24 cellular contexts compared by ENCODE assay signal in genomic region chr2:16257725-16258028, GRCh38.
"Had no signal": no experiment of that assay in that cellular context is flagged by ENCODE, and none has a peak within 500 bp of the region (broad histone marks: within the 10 kb centered on the region; RNA-seq: fewer than 3 reads in every experiment).

No MANE protein-coding gene starts in this region.

- H3K27me3 Mint-ChIP-seq: activated CD4-positive, alpha-beta memory T cell treated with anti-CD3 and anti-CD28 coated beads for 36 hours had no signal

- H3K4me1 Mint-ChIP-seq: activated B cell treated with CpG ODN at 0.5 μM for 24 hours; activated CD4-positive, alpha-beta T cell treated with anti-CD3 and anti-CD28 coated beads, Interleukin-2, amount 10 ng/mL, durations not matched to agents 24 days and 14 days had no signal

- DNase-seq: activated B cell treated with CpG ODN at 0.5 μM for 24 hours; activated CD4-positive, alpha-beta memory T cell treated with anti-CD3 and anti-CD28 coated beads for 36 hours; activated CD4-positive, alpha-beta T cell treated with anti-CD3 and anti-CD28 coated beads for 1 hour; activated CD4-positive, alpha-beta T cell treated with anti-CD3 and anti-CD28 coated beads, Interleukin-2, amount 10 ng/mL, durations not matched to agents 24 days and 14 days; activated CD8-positive, alpha-beta memory T cell treated with anti-CD3 and anti-CD28 coated beads for 24 hours; activated effector memory CD4-positive, alpha-beta T cell treated with anti-CD3 and anti-CD28 coated beads, Interleukin-2, amount 50 U/mL, for 16 hours; activated naive CD4-positive, alpha-beta T cell treated with Interleukin-2 at 50 U/mL for 16 hours; activated naive CD8-positive, alpha-beta T cell treated with anti-CD3 and anti-CD28 coated beads, Interleukin-2, amount 50 U/mL, for 24 hours; activated T-cell treated with anti-CD3 and anti-CD28 coated beads, Interleukin-2, amount 50 U/mL, for 4 hours; amniotic stem cell; central memory CD4-positive, alpha-beta T cell; NCI-H1092; NCI-H1417; NCI-H2029; NCI-H2107; NCI-H345; NCI-H510A; NCI-H69; PC-3; SHP77; T1000 had no signal

- H3K36me3 ChIP-seq: ascending aorta had no signal

- H3K4me3 ChIP-seq: ascending aorta, body of pancreas had no signal

- H3K27me3 ChIP-seq: ascending aorta, body of pancreas had no signal

- ATAC-seq: activated naive CD8-positive, alpha-beta T cell treated with anti-CD3 and anti-CD28 coated beads, Interleukin-2, amount 50 U/mL, for 24 hours; body of pancreas; PC-3 had no signal

- H3K9me3 Mint-ChIP-seq: activated CD4-positive, alpha-beta memory T cell treated with anti-CD3 and anti-CD28 coated beads for 36 hours; activated CD4-positive, alpha-beta T cell treated with anti-CD3 and anti-CD28 coated beads, Interleukin-2, amount 10 ng/mL, durations not matched to agents 24 days and 14 days; activated naive CD4-positive, alpha-beta T cell treated with anti-CD3 and anti-CD28 coated beads, Interleukin-2, amount 50 U/mL, for 72 hours; activated naive CD8-positive, alpha-beta T cell treated with anti-CD3 and anti-CD28 coated beads, Interleukin-2, amount 50 U/mL, for 24 hours; activated T-cell treated with anti-CD3 and anti-CD28 coated beads, Interleukin-2, amount 50 U/mL, for 4 hours had no signal

- H3K27ac ChIP-seq: ascending aorta, body of pancreas had no signal

- H3K9me3 ChIP-seq: ascending aorta, body of pancreas had no signal

- H3K36me3 Mint-ChIP-seq: activated CD4-positive, alpha-beta memory T cell treated with anti-CD3 and anti-CD28 coated beads for 36 hours; activated naive CD4-positive, alpha-beta T cell treated with anti-CD3 and anti-CD28 coated beads, Interleukin-2, amount 50 U/mL, for 72 hours had no signal

- H3K27ac Mint-ChIP-seq: activated B cell treated with CpG ODN at 0.5 μM for 24 hours; activated CD4-positive, alpha-beta memory T cell treated with anti-CD3 and anti-CD28 coated beads for 36 hours; activated CD4-positive, alpha-beta T cell treated with anti-CD3 and anti-CD28 coated beads, Interleukin-2, amount 10 ng/mL, durations not matched to agents 24 days and 14 days; activated naive CD4-positive, alpha-beta T cell treated with anti-CD3 and anti-CD28 coated beads, Interleukin-2, amount 50 U/mL, for 72 hours; activated naive CD8-positive, alpha-beta T cell treated with anti-CD3 and anti-CD28 coated beads, Interleukin-2, amount 50 U/mL, for 24 hours had no signal

- H3K4me1 ChIP-seq: ascending aorta had no signal

- H3K4me3 Mint-ChIP-seq: activated B cell treated with CpG ODN at 0.5 μM for 24 hours; activated CD4-positive, alpha-beta memory T cell treated with anti-CD3 and anti-CD28 coated beads for 36 hours; activated CD4-positive, alpha-beta T cell treated with anti-CD3 and anti-CD28 coated beads, Interleukin-2, amount 10 ng/mL, durations not matched to agents 24 days and 14 days; activated naive CD8-positive, alpha-beta T cell treated with anti-CD3 and anti-CD28 coated beads, Interleukin-2, amount 50 U/mL, for 24 hours; activated T-cell treated with anti-CD3 and anti-CD28 coated beads, Interleukin-2, amount 50 U/mL, for 4 hours had no signal
